In the genomic region with DNA sequence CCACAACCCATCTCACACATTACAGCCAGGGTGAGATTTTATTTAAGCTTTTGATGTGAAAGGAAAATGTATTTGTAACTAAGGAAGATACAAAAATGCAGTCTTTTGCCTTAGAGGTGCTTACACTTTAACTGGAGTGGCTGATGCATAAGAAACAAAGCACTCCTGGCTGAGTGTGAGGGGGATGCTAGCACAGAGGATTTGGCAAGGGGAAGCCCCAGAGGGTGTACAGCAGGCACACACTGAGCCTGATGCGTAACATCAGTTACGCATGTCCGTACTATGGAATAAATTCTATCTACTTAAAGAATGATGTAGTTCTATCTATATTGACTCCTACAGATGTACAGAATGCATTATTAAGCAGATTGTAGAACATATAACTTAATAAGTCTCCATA, we compare ENCODE assay signal across 1 cellular context.
TF ChIP-seq lines count a peak whose summit lies in the region.

No MANE protein-coding gene starts in this region.

TF ChIP-seq in endothelial cell of umbilical vein, 7 proteins besides CTCF, POLR2A, EP300 and RAD21:
- no peak for TF ChIP-seq POLR2AphosphoS5 (IDR thresholded peaks at IDR 0.05; ENCODE audit: insufficient read depth, low read depth, low read length)
- no peak for TF ChIP-seq FOS (IDR thresholded peaks at IDR 0.05; ENCODE audit: borderline replicate concordance, insufficient read depth, low read length)
